In the genomic region with DNA sequence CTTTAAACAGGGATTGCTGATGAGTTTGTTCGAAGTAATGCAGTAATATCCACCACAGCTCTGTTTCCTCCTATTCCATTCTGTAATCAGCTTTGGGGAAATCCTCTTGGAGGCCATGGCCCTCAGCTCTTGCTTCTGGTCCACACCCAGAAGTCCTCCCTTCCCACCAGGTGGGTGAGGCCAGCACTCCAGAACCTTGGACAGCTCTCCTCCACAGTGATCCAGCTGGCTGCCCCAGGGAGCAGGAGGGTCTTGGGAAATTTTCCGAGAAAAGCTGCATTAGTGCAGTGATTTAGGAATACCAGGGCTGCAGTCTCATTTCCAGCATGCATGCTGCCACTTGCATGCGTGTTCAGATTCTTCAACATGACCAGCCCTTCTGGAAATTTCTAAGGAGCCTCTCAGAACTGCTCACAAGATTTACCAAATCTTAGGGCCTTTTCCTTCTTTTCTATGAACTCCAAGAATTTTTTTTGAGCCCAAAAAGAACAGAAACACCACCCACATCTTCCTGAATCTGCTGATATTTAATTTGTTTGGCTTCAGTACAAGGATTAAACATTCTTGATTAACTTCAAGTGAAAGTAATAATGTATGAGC, we compare ENCODE assay signal across 1 cellular context.
TF ChIP-seq lines count a peak whose summit lies in the region.

No MANE protein-coding gene starts in this region.

TF ChIP-seq in HepG2, 621 proteins besides CTCF, POLR2A, EP300 and RAD21 (continued from another document and continues in another):
- TF ChIP-seq, protein P1, sequence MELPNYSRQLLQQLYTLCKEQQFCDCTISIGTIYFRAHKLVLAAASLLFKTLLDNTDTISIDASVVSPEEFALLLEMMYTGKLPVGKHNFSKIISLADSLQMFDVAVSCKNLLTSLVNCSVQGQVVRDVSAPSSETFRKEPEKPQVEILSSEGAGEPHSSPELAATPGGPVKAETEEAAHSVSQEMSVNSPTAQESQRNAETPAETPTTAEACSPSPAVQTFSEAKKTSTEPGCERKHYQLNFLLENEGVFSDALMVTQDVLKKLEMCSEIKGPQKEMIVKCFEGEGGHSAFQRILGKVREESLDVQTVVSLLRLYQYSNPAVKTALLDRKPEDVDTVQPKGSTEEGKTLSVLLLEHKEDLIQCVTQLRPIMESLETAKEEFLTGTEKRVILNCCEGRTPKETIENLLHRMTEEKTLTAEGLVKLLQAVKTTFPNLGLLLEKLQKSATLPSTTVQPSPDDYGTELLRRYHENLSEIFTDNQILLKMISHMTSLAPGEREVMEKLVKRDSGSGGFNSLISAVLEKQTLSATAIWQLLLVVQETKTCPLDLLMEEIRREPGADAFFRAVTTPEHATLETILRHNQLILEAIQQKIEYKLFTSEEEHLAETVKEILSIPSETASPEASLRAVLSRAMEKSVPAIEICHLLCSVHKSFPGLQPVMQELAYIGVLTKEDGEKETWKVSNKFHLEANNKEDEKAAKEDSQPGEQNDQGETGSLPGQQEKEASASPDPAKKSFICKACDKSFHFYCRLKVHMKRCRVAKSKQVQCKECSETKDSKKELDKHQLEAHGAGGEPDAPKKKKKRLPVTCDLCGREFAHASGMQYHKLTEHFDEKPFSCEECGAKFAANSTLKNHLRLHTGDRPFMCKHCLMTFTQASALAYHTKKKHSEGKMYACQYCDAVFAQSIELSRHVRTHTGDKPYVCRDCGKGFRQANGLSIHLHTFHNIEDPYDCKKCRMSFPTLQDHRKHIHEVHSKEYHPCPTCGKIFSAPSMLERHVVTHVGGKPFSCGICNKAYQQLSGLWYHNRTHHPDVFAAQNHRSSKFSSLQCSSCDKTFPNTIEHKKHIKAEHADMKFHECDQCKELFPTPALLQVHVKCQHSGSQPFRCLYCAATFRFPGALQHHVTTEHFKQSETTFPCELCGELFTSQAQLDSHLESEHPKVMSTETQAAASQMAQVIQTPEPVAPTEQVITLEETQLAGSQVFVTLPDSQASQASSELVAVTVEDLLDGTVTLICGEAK (IDR thresholded peaks at IDR 0.05), result no peak
- TF ChIP-seq, protein P1 (CRISPR knock-in tag; IDR thresholded peaks at IDR 0.05), result peak; percentile 46; the same call in 1 of the 2 replicates
- TF ChIP-seq ZNF781 (CRISPR knock-in tag; IDR thresholded peaks at IDR 0.05; ENCODE audit: borderline replicate concordance, not compliant biosample characterization) (peak; percentile 74), MIER2 (CRISPR knock-in tag; IDR thresholded peaks at IDR 0.05) (peak; percentile 98), ZMYM4 (CRISPR knock-in tag; IDR thresholded peaks at IDR 0.05) (0 out of 2 replicates have a peak, but pooled peaks have one; percentile 29), POLR2AphosphoS5 (IDR thresholded peaks at IDR 0.05; ENCODE audit: low read depth, low read length) (no peak), ESRRA (CRISPR knock-in tag; IDR thresholded peaks at IDR 0.05; ENCODE audit: low read depth) (no peak), ZNF629 (CRISPR knock-in tag; conservative IDR thresholded peaks at IDR 0.05) (no peak), ZNF143 (CRISPR knock-in tag; IDR thresholded peaks at IDR 0.05) (peak; percentile 38; the same call in 1 of the 2 replicates), ZNF205 (CRISPR knock-in tag; IDR thresholded peaks at IDR 0.05) (peak; percentile 60; the same call in 1 of the 2 replicates), ZNF234 (CRISPR knock-in tag; conservative IDR thresholded peaks at IDR 0.05) (no peak), CCDC6 (CRISPR knock-in tag; IDR thresholded peaks at IDR 0.05) (peak; percentile 50; the same call in 1 of the 2 replicates), SATB2 (CRISPR knock-in tag; IDR thresholded peaks at IDR 0.05) (0 out of 2 replicates have a peak, but pooled peaks have one; percentile 45), MAFF (IDR thresholded peaks at IDR 0.05; ENCODE audit: low read depth, low read length) (no peak), MLLT10 (CRISPR knock-in tag; IDR thresholded peaks at IDR 0.05) (no peak), XRCC5 (optimal IDR thresholded peaks at IDR 0.05; ENCODE audit: low read length) (peak; percentile 63), ZNF543 (CRISPR knock-in tag; IDR thresholded peaks at IDR 0.05) (no peak), HDAC2 (CRISPR knock-in tag; IDR thresholded peaks at IDR 0.05) (peak; percentile 46; the same call in 1 of the 2 replicates)
- TF ChIP-seq, protein P2, sequence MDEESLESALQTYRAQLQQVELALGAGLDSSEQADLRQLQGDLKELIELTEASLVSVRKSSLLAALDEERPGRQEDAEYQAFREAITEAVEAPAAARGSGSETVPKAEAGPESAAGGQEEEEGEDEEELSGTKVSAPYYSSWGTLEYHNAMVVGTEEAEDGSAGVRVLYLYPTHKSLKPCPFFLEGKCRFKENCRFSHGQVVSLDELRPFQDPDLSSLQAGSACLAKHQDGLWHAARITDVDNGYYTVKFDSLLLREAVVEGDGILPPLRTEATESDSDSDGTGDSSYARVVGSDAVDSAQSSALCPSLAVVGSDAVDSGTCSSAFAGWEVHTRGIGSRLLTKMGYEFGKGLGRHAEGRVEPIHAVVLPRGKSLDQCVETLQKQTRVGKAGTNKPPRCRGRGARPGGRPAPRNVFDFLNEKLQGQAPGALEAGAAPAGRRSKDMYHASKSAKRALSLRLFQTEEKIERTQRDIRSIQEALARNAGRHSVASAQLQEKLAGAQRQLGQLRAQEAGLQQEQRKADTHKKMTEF (CRISPR knock-in tag; IDR thresholded peaks at IDR 0.05), result peak; percentile 27; the same call in 1 of the 2 replicates
- TF ChIP-seq, protein P3, sequence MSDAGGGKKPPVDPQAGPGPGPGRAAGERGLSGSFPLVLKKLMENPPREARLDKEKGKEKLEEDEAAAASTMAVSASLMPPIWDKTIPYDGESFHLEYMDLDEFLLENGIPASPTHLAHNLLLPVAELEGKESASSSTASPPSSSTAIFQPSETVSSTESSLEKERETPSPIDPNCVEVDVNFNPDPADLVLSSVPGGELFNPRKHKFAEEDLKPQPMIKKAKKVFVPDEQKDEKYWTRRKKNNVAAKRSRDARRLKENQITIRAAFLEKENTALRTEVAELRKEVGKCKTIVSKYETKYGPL (CRISPR knock-in tag; IDR thresholded peaks at IDR 0.05), result peak; percentile 76; the same call in 1 of the 2 replicates
- TF ChIP-seq, protein P4, sequence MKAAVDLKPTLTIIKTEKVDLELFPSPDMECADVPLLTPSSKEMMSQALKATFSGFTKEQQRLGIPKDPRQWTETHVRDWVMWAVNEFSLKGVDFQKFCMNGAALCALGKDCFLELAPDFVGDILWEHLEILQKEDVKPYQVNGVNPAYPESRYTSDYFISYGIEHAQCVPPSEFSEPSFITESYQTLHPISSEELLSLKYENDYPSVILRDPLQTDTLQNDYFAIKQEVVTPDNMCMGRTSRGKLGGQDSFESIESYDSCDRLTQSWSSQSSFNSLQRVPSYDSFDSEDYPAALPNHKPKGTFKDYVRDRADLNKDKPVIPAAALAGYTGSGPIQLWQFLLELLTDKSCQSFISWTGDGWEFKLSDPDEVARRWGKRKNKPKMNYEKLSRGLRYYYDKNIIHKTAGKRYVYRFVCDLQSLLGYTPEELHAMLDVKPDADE (CRISPR knock-in tag; IDR thresholded peaks at IDR 0.05), result no peak
- TF ChIP-seq, protein P5, sequence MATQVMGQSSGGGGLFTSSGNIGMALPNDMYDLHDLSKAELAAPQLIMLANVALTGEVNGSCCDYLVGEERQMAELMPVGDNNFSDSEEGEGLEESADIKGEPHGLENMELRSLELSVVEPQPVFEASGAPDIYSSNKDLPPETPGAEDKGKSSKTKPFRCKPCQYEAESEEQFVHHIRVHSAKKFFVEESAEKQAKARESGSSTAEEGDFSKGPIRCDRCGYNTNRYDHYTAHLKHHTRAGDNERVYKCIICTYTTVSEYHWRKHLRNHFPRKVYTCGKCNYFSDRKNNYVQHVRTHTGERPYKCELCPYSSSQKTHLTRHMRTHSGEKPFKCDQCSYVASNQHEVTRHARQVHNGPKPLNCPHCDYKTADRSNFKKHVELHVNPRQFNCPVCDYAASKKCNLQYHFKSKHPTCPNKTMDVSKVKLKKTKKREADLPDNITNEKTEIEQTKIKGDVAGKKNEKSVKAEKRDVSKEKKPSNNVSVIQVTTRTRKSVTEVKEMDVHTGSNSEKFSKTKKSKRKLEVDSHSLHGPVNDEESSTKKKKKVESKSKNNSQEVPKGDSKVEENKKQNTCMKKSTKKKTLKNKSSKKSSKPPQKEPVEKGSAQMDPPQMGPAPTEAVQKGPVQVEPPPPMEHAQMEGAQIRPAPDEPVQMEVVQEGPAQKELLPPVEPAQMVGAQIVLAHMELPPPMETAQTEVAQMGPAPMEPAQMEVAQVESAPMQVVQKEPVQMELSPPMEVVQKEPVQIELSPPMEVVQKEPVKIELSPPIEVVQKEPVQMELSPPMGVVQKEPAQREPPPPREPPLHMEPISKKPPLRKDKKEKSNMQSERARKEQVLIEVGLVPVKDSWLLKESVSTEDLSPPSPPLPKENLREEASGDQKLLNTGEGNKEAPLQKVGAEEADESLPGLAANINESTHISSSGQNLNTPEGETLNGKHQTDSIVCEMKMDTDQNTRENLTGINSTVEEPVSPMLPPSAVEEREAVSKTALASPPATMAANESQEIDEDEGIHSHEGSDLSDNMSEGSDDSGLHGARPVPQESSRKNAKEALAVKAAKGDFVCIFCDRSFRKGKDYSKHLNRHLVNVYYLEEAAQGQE (IDR thresholded peaks at IDR 0.05; ENCODE audit: borderline replicate concordance in 1 of 2, low read depth in 1 of 2, low read length in 2 of 2), result peak; percentile 98 to 99
- TF ChIP-seq, protein P6, sequence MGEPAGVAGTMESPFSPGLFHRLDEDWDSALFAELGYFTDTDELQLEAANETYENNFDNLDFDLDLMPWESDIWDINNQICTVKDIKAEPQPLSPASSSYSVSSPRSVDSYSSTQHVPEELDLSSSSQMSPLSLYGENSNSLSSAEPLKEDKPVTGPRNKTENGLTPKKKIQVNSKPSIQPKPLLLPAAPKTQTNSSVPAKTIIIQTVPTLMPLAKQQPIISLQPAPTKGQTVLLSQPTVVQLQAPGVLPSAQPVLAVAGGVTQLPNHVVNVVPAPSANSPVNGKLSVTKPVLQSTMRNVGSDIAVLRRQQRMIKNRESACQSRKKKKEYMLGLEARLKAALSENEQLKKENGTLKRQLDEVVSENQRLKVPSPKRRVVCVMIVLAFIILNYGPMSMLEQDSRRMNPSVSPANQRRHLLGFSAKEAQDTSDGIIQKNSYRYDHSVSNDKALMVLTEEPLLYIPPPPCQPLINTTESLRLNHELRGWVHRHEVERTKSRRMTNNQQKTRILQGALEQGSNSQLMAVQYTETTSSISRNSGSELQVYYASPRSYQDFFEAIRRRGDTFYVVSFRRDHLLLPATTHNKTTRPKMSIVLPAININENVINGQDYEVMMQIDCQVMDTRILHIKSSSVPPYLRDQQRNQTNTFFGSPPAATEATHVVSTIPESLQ (CRISPR knock-in tag; conservative IDR thresholded peaks at IDR 0.05), result no peak
- TF ChIP-seq, protein P7, sequence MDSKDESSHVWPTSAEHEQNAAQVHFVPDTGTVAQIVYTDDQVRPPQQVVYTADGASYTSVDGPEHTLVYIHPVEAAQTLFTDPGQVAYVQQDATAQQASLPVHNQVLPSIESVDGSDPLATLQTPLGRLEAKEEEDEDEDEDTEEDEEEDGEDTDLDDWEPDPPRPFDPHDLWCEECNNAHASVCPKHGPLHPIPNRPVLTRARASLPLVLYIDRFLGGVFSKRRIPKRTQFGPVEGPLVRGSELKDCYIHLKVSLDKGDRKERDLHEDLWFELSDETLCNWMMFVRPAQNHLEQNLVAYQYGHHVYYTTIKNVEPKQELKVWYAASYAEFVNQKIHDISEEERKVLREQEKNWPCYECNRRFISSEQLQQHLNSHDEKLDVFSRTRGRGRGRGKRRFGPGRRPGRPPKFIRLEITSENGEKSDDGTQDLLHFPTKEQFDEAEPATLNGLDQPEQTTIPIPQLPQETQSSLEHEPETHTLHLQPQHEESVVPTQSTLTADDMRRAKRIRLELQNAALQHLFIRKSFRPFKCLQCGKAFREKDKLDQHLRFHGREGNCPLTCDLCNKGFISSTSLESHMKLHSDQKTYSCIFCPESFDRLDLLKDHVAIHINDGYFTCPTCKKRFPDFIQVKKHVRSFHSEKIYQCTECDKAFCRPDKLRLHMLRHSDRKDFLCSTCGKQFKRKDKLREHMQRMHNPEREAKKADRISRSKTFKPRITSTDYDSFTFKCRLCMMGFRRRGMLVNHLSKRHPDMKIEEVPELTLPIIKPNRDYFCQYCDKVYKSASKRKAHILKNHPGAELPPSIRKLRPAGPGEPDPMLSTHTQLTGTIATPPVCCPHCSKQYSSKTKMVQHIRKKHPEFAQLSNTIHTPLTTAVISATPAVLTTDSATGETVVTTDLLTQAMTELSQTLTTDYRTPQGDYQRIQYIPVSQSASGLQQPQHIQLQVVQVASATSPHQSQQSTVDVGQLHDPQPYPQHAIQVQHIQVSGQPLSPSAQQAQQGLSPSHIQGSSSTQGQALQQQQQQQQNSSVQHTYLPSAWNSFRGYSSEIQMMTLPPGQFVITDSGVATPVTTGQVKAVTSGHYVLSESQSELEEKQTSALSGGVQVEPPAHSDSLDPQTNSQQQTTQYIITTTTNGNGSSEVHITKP (CRISPR knock-in tag; IDR thresholded peaks at IDR 0.05; ENCODE audit: low read depth), result 0 out of 2 replicates have a peak, but pooled peaks have one; percentile 25
- TF ChIP-seq, protein P8, sequence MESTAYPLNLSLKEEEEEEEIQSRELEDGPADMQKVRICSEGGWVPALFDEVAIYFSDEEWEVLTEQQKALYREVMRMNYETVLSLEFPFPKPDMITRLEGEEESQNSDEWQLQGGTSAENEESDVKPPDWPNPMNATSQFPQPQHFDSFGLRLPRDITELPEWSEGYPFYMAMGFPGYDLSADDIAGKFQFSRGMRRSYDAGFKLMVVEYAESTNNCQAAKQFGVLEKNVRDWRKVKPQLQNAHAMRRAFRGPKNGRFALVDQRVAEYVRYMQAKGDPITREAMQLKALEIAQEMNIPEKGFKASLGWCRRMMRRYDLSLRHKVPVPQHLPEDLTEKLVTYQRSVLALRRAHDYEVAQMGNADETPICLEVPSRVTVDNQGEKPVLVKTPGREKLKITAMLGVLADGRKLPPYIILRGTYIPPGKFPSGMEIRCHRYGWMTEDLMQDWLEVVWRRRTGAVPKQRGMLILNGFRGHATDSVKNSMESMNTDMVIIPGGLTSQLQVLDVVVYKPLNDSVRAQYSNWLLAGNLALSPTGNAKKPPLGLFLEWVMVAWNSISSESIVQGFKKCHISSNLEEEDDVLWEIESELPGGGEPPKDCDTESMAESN (CRISPR knock-in tag; conservative IDR thresholded peaks at IDR 0.05), result peak; percentile 40; the same call in 1 of the 2 replicates
